ENCODE assay signal across 1 cellular context in the genomic region with DNA sequence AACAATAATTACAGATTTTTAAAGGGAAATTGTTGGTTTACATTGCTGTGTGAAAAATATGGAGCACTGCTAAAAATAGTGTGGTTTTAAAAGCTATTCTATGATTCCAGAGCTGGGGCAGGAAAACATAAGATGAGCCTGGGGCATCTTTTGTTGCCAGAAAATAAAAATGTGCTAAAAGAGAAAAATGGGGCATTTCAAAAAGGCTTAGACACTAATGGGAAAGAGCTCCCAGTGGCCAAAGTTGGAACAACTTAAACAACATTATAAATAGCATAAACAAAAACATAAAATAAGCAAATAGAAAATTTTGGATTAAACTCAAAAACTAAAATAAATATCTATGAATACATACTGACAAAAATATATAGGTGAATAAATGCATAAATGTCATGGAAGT.
TF ChIP-seq lines count a peak whose summit lies in the region.

No MANE protein-coding gene starts in this region.

TF ChIP-seq in HCT116, 20 proteins besides CTCF, POLR2A, EP300 and RAD21:
- TF ChIP-seq EZH2 (IDR thresholded peaks at IDR 0.05), result no peak
- no peak for TF ChIP-seq CBX3 (IDR thresholded peaks at IDR 0.05; ENCODE audit: low read depth)
- TF ChIP-seq, protein P1, sequence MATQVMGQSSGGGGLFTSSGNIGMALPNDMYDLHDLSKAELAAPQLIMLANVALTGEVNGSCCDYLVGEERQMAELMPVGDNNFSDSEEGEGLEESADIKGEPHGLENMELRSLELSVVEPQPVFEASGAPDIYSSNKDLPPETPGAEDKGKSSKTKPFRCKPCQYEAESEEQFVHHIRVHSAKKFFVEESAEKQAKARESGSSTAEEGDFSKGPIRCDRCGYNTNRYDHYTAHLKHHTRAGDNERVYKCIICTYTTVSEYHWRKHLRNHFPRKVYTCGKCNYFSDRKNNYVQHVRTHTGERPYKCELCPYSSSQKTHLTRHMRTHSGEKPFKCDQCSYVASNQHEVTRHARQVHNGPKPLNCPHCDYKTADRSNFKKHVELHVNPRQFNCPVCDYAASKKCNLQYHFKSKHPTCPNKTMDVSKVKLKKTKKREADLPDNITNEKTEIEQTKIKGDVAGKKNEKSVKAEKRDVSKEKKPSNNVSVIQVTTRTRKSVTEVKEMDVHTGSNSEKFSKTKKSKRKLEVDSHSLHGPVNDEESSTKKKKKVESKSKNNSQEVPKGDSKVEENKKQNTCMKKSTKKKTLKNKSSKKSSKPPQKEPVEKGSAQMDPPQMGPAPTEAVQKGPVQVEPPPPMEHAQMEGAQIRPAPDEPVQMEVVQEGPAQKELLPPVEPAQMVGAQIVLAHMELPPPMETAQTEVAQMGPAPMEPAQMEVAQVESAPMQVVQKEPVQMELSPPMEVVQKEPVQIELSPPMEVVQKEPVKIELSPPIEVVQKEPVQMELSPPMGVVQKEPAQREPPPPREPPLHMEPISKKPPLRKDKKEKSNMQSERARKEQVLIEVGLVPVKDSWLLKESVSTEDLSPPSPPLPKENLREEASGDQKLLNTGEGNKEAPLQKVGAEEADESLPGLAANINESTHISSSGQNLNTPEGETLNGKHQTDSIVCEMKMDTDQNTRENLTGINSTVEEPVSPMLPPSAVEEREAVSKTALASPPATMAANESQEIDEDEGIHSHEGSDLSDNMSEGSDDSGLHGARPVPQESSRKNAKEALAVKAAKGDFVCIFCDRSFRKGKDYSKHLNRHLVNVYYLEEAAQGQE (IDR thresholded peaks at IDR 0.05; ENCODE audit: low read depth), result no peak
- TF ChIP-seq, protein P2, sequence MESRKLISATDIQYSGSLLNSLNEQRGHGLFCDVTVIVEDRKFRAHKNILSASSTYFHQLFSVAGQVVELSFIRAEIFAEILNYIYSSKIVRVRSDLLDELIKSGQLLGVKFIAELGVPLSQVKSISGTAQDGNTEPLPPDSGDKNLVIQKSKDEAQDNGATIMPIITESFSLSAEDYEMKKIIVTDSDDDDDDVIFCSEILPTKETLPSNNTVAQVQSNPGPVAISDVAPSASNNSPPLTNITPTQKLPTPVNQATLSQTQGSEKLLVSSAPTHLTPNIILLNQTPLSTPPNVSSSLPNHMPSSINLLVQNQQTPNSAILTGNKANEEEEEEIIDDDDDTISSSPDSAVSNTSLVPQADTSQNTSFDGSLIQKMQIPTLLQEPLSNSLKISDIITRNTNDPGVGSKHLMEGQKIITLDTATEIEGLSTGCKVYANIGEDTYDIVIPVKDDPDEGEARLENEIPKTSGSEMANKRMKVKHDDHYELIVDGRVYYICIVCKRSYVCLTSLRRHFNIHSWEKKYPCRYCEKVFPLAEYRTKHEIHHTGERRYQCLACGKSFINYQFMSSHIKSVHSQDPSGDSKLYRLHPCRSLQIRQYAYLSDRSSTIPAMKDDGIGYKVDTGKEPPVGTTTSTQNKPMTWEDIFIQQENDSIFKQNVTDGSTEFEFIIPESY (IDR thresholded peaks at IDR 0.05; ENCODE audit: extremely low read depth, insufficient replicate concordance, low read length), result no peak
- TF ChIP-seq, protein P3, sequence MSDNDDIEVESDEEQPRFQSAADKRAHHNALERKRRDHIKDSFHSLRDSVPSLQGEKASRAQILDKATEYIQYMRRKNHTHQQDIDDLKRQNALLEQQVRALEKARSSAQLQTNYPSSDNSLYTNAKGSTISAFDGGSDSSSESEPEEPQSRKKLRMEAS (IDR thresholded peaks at IDR 0.05), result no peak
- TF ChIP-seq ZNF274 (IDR thresholded peaks at IDR 0.05; ENCODE audit: low read depth, low read length), result no peak
- TF ChIP-seq SRF (IDR thresholded peaks at IDR 0.05; ENCODE audit: low read depth), result no peak
- TF ChIP-seq ZFX (IDR thresholded peaks at IDR 0.05), result no peak
- TF ChIP-seq, protein P4, sequence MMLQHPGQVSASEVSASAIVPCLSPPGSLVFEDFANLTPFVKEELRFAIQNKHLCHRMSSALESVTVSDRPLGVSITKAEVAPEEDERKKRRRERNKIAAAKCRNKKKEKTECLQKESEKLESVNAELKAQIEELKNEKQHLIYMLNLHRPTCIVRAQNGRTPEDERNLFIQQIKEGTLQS (IDR thresholded peaks at IDR 0.05), result no peak
- TF ChIP-seq CEBPB (IDR thresholded peaks at IDR 0.05; ENCODE audit: low read depth), result no peak
TF ChIP-seq in HCT116: peak in this region for 0.
